8 cellular contexts compared by ENCODE assay signal in genomic region chr2:57497489-57498096, GRCh38.
DNase-seq lines count a peak whose midpoint lies in the region; ATAC-seq, FAIRE-seq and TF ChIP-seq lines count a peak whose summit lies in the region.

No MANE protein-coding gene starts in this region.

- H3K79me2 ChIP-seq in hepatocyte = no peaks in the 10 kb centered on the region

- H3K9me3 ChIP-seq in adrenal gland (replicated peaks in 1 of 3) (no peaks in the 10 kb centered on the region), hepatocyte (ENCODE audit: low read depth) (no peaks in the 10 kb centered on the region), small intestine (ENCODE audit: control insufficient read depth, low read depth) (no peaks in the 10 kb centered on the region)
- no peaks in the 10 kb centered on the region for H3K9me3 ChIP-seq in CD8-positive, alpha-beta memory T cell (ENCODE audit: low read length)

- CTCF ChIA-PET in CD8-positive, alpha-beta memory T cell (lab: Charles Lee) = interaction anchor here (0.7 kb wide), 1 partner anchor 32 kb away, joined by 3 read pairs; no protein-coding TSS in a partner anchor

- H2AFZ ChIP-seq in hepatocyte = peak overlapping the region; percentile 3

- H3K4me2 ChIP-seq in hepatocyte = no peak overlapping the region

- H3K27ac Mint-ChIP-seq in CD8-positive, alpha-beta memory T cell = no peak overlapping the region

- no peaks in the 10 kb centered on the region for H4K20me1 ChIP-seq in hepatocyte (ENCODE audit: insufficient read depth, poor library complexity, severe bottlenecking)

- DNase-seq in ELF-1 (ENCODE audit: low read depth, low spot score) (peak; percentile 75), HL-60 (ENCODE audit: low read depth in 1 of 2, low spot score in 1 of 2) (peak in 1 of 2 experiments; percentile 42), NCI-H748 (lab: John Stamatoyannopoulos, UW; ENCODE audit: unreplicated experiment) (peak; percentile 64), adrenal gland (peak; percentile 43 to 81 (median 61)), hepatocyte (ENCODE audit: low spot score) (peak; percentile 82), small intestine (peak; percentile 36)
- DNase-seq in CD8-positive, alpha-beta memory T cell = no peak

- H3K36me3 ChIP-seq in adrenal gland (replicated peaks in 1 of 2) (no peaks in the 10 kb centered on the region), hepatocyte (replicated peaks; ENCODE audit: insufficient read depth, low read depth) (no peaks in the 10 kb centered on the region), small intestine (ENCODE audit: control insufficient read depth in 2 of 2, insufficient read depth in 2 of 2, low read length in 2 of 2) (no peaks in the 10 kb centered on the region)
- no peaks in the 10 kb centered on the region for H3K36me3 ChIP-seq in CD8-positive, alpha-beta memory T cell (ENCODE audit: insufficient read depth, low read length)

- POLR2A ChIA-PET in CD8-positive, alpha-beta memory T cell (lab: Charles Lee) = no interaction called here

- H3K4me3 ChIP-seq in HL-60 (replicated peaks; ENCODE audit: insufficient read depth, low read length) (no peak overlapping the region), adrenal gland (no peak overlapping the region), hepatocyte (no peak overlapping the region), small intestine (ENCODE audit: low read depth in 1 of 2, low read length in 2 of 2) (no peak overlapping the region)
- H3K4me3 ChIP-seq in CD8-positive, alpha-beta memory T cell (ENCODE audit: low read length) = no peak overlapping the region

- intact Hi-C loops in adrenal gland (cut with DNase I) = loop anchor here in 1 of 2 donors (10.0 kb wide), 1 partner anchor 123 kb away; no protein-coding TSS in a partner anchor

- no peak overlapping the region for H3K27ac ChIP-seq in HL-60 (replicated peaks)
- H3K27ac ChIP-seq in adrenal gland = no peak overlapping the region
- H3K27ac ChIP-seq in hepatocyte = no peak overlapping the region
- H3K27ac ChIP-seq in small intestine (ENCODE audit: low read depth in 1 of 2, low read length in 1 of 2) = no peak overlapping the region
- no peak overlapping the region for H3K27ac ChIP-seq in CD8-positive, alpha-beta memory T cell (ENCODE audit: low read depth, low read length)

- TF ChIP-seq CTCF in HL-60 (IDR thresholded peaks at IDR 0.05; ENCODE audit: insufficient read depth, low read length) (peak; percentile 77), adrenal gland (IDR thresholded peaks at IDR 0.05) (peak; percentile 61 to 85 (median 80)), hepatocyte (IDR thresholded peaks at IDR 0.05; ENCODE audit: poor library complexity) (peak; percentile 92)

- peaks cover 0 to 2% of the 10 kb centered on the region in 2 donors for H3K27me3 Mint-ChIP-seq in CD8-positive, alpha-beta memory T cell

- no peaks in the 10 kb centered on the region for H3K27me3 ChIP-seq in HL-60 (ENCODE audit: insufficient read depth, poor library complexity, severe bottlenecking)
- H3K27me3 ChIP-seq in adrenal gland = no peaks in the 10 kb centered on the region
- H3K27me3 ChIP-seq in hepatocyte = no peaks in the 10 kb centered on the region
- no peaks in the 10 kb centered on the region for H3K27me3 ChIP-seq in small intestine (ENCODE audit: control insufficient read depth in 2 of 2, insufficient read depth in 2 of 2, low read length in 2 of 2)
- no peaks in the 10 kb centered on the region for H3K27me3 ChIP-seq in CD8-positive, alpha-beta memory T cell (ENCODE audit: insufficient read depth, low read length, poor library complexity, severe bottlenecking)

- H3K4me1 ChIP-seq in adrenal gland (replicated peaks in 1 of 2) (no peaks in the 10 kb centered on the region), hepatocyte (ENCODE audit: insufficient read depth) (peaks cover 4% of the 10 kb centered on the region), small intestine (ENCODE audit: control insufficient read depth in 2 of 2, insufficient read depth in 1 of 2, low read depth in 1 of 2, low read length in 1 of 2) (no peaks in the 10 kb centered on the region)
- no peaks in the 10 kb centered on the region for H3K4me1 ChIP-seq in CD8-positive, alpha-beta memory T cell (ENCODE audit: insufficient read depth, low read length)

- FAIRE-seq in small intestine (lab: Jason Lieb, UNC) = no peak

- no peak for TF ChIP-seq POLR2A in adrenal gland (IDR thresholded peaks at IDR 0.05)

- no peaks in the 10 kb centered on the region for H3K9me2 ChIP-seq in hepatocyte (replicated peaks; ENCODE audit: insufficient read depth)

- H3K36me3 Mint-ChIP-seq in CD8-positive, alpha-beta memory T cell = no peaks in the 10 kb centered on the region

- H3K9me3 Mint-ChIP-seq in CD8-positive, alpha-beta memory T cell = peaks cover 8 to 18% (median 12%) of the 10 kb centered on the region in 5 donors

- no peak overlapping the region for H3K4me3 Mint-ChIP-seq in CD8-positive, alpha-beta memory T cell

- no peaks in the 10 kb centered on the region for H3K4me1 Mint-ChIP-seq in CD8-positive, alpha-beta memory T cell

- 18 to 24% (median 21%) methylated on average over 3 of the region's 3 CpGs for WGBS in adrenal gland, 4 donors
- WGBS in hepatocyte (ENCODE audit: low lambda C conversion rate, missing lambda C conversion rate) = 23% methylated on average over 3 of the region's 3 CpGs
- 9 to 20% (median 11%) methylated on average over 3 of the region's 3 CpGs for WGBS in small intestine, 3 donors

- peak; percentile 78 for ATAC-seq in GM21381 (IDR thresholded peaks at IDR 0.05; ENCODE audit: unreplicated experiment)

Comparison
In these comparisons a context has a peak if more than half of its experiments do, and no peak if none do; other contexts are left out.
1. DNase-seq: peak in ELF-1 (single experiment), NCI-H748 (single experiment), adrenal gland (7 of 7), hepatocyte (single experiment) and small intestine (single experiment); none in CD8-positive, alpha-beta memory T cell (0 of 5).
2. Peak in every context shown above with its lines, with median percentiles within 50 percentile points of each other: CTCF ChIP-seq.